8 cellular contexts compared by ENCODE assay signal in the genomic region with DNA sequence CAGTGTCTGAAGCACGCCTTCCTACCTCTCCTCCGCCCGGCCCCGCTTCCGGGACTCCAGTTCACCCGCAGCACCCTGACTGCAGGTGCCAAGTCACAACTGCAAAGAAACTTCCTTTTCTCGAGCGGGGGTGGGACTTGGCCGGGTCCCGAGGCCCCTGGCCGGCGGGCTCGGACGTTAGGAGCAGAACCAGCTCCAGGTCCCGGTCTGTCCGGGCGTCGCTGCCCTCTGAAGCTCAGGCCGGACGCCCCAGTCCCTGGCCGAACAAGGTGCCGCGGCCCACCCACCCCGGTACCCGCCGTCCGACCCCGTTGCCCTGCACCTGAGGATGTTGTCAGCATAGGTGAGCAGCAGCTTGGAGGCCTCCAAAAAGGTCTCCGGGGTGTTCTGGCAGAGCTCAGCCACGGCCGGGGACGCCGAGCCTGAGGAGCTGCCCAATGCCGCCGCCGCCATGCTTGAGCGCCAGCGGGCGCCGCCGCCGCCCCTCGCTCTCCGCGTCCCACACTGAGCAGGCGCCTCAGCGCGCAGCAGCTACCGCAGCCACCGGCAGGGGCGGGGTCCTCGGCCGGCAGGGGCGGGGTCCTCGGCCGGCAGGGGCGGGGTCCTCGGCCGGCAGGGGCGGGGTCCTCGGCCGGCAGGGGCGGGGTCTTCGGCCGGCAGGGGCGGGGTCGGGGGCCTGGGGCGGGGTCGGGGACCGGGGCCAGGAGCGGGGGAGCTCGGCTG. TPM values are rescaled to one million over a fixed set of nuclear protein-coding genes. Genes with fewer than 3 reads are reported as not detected.
DNase-seq lines count a peak whose midpoint lies in the region; ATAC-seq and TF ChIP-seq lines count a peak whose summit lies in the region.

A gene with protein sequence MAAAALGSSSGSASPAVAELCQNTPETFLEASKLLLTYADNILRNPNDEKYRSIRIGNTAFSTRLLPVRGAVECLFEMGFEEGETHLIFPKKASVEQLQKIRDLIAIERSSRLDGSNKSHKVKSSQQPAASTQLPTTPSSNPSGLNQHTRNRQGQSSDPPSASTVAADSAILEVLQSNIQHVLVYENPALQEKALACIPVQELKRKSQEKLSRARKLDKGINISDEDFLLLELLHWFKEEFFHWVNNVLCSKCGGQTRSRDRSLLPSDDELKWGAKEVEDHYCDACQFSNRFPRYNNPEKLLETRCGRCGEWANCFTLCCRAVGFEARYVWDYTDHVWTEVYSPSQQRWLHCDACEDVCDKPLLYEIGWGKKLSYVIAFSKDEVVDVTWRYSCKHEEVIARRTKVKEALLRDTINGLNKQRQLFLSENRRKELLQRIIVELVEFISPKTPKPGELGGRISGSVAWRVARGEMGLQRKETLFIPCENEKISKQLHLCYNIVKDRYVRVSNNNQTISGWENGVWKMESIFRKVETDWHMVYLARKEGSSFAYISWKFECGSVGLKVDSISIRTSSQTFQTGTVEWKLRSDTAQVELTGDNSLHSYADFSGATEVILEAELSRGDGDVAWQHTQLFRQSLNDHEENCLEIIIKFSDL (minus strand): TSS at position 506 of the 723 bp plus-strand sequence. CDS start 53 bp downstream, at position 453.

- peak within 1 kb of the TSS; percentile 66; the same call in 1 of the 2 replicates for H2AFZ ChIP-seq in OCI-LY7 (ENCODE audit: low read length)

- no peaks in the 10 kb centered on the region for H3K27me3 Mint-ChIP-seq in CD8-positive, alpha-beta memory T cell

- no peaks in the 10 kb centered on the region for H3K9me2 ChIP-seq in OCI-LY7 (ENCODE audit: insufficient read depth, low read length)

- TF ChIP-seq CTCF in OCI-LY7 (conservative IDR thresholded peaks at IDR 0.05; ENCODE audit: low read length) (no peak), epithelial cell of esophagus (IDR thresholded peaks at IDR 0.05; ENCODE audit: insufficient read depth, low read depth, low read length, missing control alignments) (no peak), mucosa of descending colon (IDR thresholded peaks at IDR 0.05) (peak; percentile 12)

- intact Hi-C loops in OCI-LY7 (cut with micrococcal nuclease; ENCODE audit: unreplicated experiment) (loop anchor here (1.0 to 2.0 kb wide), 3 partner anchors 48 to 121 kb away; no protein-coding TSS in a partner anchor), mucosa of descending colon (cut with DNase I, micrococcal nuclease) (no loop called here)

- CTCF ChIA-PET in CD8-positive, alpha-beta memory T cell (lab: Charles Lee) = interaction anchor here (1.1 to 1.7 kb wide), 4 partner anchors 9 to 135 kb away, joined by 3 to 8 read pairs (median 4); no protein-coding TSS in a partner anchor
- CTCF ChIA-PET in OCI-LY7 (lab: Charles Lee; ENCODE audit: unreplicated experiment) = interaction anchor here (0.7 to 1.2 kb wide), 2 partner anchors 48 to 122 kb away, joined by 3 to 4 read pairs; no protein-coding TSS in a partner anchor

- H3K27ac Mint-ChIP-seq in CD8-positive, alpha-beta memory T cell = peak within 1 kb of the TSS; percentile 83 to 98 (median 92)

- peaks cover 69% of the 10 kb centered on the region for H3K79me2 ChIP-seq in OCI-LY7 (ENCODE audit: insufficient read depth, low read depth, low read length)

- no peaks in the 10 kb centered on the region for H3K9me3 ChIP-seq in CD8-positive, alpha-beta memory T cell (ENCODE audit: low read length)
- no peaks in the 10 kb centered on the region; the same call in 1 of the 2 replicates for H3K9me3 ChIP-seq in OCI-LY7 (ENCODE audit: low read length)
- no peaks in the 10 kb centered on the region for H3K9me3 ChIP-seq in mucosa of descending colon

- no peaks in the 10 kb centered on the region for H3K9me3 Mint-ChIP-seq in CD8-positive, alpha-beta memory T cell

- ATAC-seq in GM19455 (IDR thresholded peaks at IDR 0.05; ENCODE audit: unreplicated experiment) (peak; percentile 79), HG03575 (IDR thresholded peaks at IDR 0.05; ENCODE audit: extremely low read depth, insufficient number of reproducible peaks, low FRiP score, unreplicated experiment) (peak; percentile 29), mucosa of descending colon (peak; percentile 96)

- BruUV-seq in OCI-LY7 (replicated peaks; lab: Mats Ljungman, UMichigan) = no TSS peak

- POLR2A ChIA-PET in CD8-positive, alpha-beta memory T cell (lab: Charles Lee) = interaction anchor here (0.5 to 1.1 kb wide), 6 partner anchors 15 to 1866 kb away, joined by 3 to 9 read pairs (median 3); a partner anchor contains a TSS
- POLR2A ChIA-PET in OCI-LY7 (lab: Charles Lee) = interaction anchor here (0.8 to 2.0 kb wide), 16 partner anchors 10 to 143 kb away, joined by 3 to 16 read pairs (median 4); no protein-coding TSS in a partner anchor

- peaks cover 0 to 12% (median 0%) of the 10 kb centered on the region in 3 donors for H3K36me3 Mint-ChIP-seq in CD8-positive, alpha-beta memory T cell

- peak within 1 kb of the TSS; percentile 89 for H3K27ac ChIP-seq in CD8-positive, alpha-beta memory T cell (ENCODE audit: low read depth, low read length)
- peak within 1 kb of the TSS; percentile 90 for H3K27ac ChIP-seq in OCI-LY7 (ENCODE audit: low read depth, low read length, poor library complexity, severe bottlenecking)

- peak; percentile 78 to 88 (median 83) for DNase-seq in CD8-positive, alpha-beta memory T cell
- DNase-seq in OCI-LY7 (ENCODE audit: low spot score) (peak; percentile 91), activated T-cell treated with anti-CD3 and anti-CD28 coated beads for 1 hour (ENCODE audit: low read depth) (peak; percentile 76), epithelial cell of esophagus (ENCODE audit: low read depth) (peak; percentile 86), mucosa of descending colon (peak; percentile 89 to 93 (median 92))
- peak; percentile 52 to 70 for DNase-seq in stimulated activated CD8-positive, alpha-beta memory T cell treated with anti-CD3 and anti-CD28 coated beads, Interleukin-4, amount 100 ng/mL, for 1 hour (ENCODE audit: low read depth in 2 of 2, low spot score in 1 of 2)

- peaks cover 31% of the 10 kb centered on the region for H3K4me1 ChIP-seq in CD8-positive, alpha-beta memory T cell (ENCODE audit: insufficient read depth, low read length)
- H3K4me1 ChIP-seq in OCI-LY7 (ENCODE audit: insufficient read depth, low read length, poor library complexity, severe bottlenecking) (peaks cover 58% of the 10 kb centered on the region), mucosa of descending colon (ENCODE audit: low read depth) (peaks cover 20% of the 10 kb centered on the region)

- peaks cover 34 to 54% (median 49%) of the 10 kb centered on the region in 3 donors for H3K4me1 Mint-ChIP-seq in CD8-positive, alpha-beta memory T cell

- no peaks in the 10 kb centered on the region for H3K27me3 ChIP-seq in CD8-positive, alpha-beta memory T cell (ENCODE audit: insufficient read depth, low read length, poor library complexity, severe bottlenecking)

- peak within 1 kb of the TSS; percentile 85 to 99 (median 93) for H3K4me3 Mint-ChIP-seq in CD8-positive, alpha-beta memory T cell

- peak within 1 kb of the TSS; percentile 88 for H3K4me2 ChIP-seq in OCI-LY7 (ENCODE audit: low read length)

- 0 out of 2 replicates have a peak, but pooled peaks cover 3% of the 10 kb centered on the region for H4K20me1 ChIP-seq in OCI-LY7 (ENCODE audit: insufficient read depth, low read length)

- peak within 1 kb of the TSS; percentile 70 for H3K4me3 ChIP-seq in CD8-positive, alpha-beta memory T cell (ENCODE audit: low read length)
- H3K4me3 ChIP-seq in OCI-LY7 (ENCODE audit: low read depth, low read length, poor library complexity, severe bottlenecking) (peak within 1 kb of the TSS; percentile 90), epithelial cell of esophagus (ENCODE audit: low read length) (peak within 1 kb of the TSS; percentile 71), mucosa of descending colon (peak within 1 kb of the TSS; percentile 90)

- H3K36me3 ChIP-seq in CD8-positive, alpha-beta memory T cell (ENCODE audit: insufficient read depth, low read length) = peaks cover 3% of the 10 kb centered on the region
- H3K36me3 ChIP-seq in OCI-LY7 (ENCODE audit: insufficient read depth, low read length) (peaks cover 38% of the 10 kb centered on the region), mucosa of descending colon (ENCODE audit: low read depth) (no peaks in the 10 kb centered on the region)

RNA-seq across cellular contexts. Expression of the gene that starts here (rescaled TPM):
- total RNA-seq in CD8-positive, alpha-beta memory T cell = 10 to 100 TPM; 38.1 to 44.8 TPM
- 48.9 TPM for polyA plus RNA-seq in CD8-positive, alpha-beta memory T cell
- 88.1 and 97.5 TPM in 2 replicates for total RNA-seq in OCI-LY7 (2014; rRNA removed; shearing (Covaris generic))
- 126 and 142 TPM in 2 replicates for total RNA-seq in OCI-LY7 (2022)
- 10 to 100 TPM; 37.2 to 57.5 (median 41.1) TPM for total RNA-seq in mucosa of descending colon

Comparison
In these comparisons a context has a peak if more than half of its experiments do, and no peak if none do; other contexts are left out.
1. Peak in every context shown above with its lines: DNase-seq, ATAC-seq, H3K4me3 ChIP-seq and H3K27ac ChIP-seq.
2. ATAC-seq: peak in every context shown above with its lines; median percentile 96 in mucosa of descending colon; 79 in GM19455; 29 in HG03575.